Comparison of ENCODE assay signal across 8 cellular contexts in genomic region chr9:133992780-133993634, GRCh38. TPM values are rescaled to one million over a fixed set of nuclear protein-coding genes. Genes with fewer than 3 reads are reported as not detected.
DNase-seq lines count a peak whose midpoint lies in the region; ATAC-seq, FAIRE-seq and TF ChIP-seq lines count a peak whose summit lies in the region.

No MANE protein-coding gene starts in this region.

- FAIRE-seq in A204.1 (lab: Jason Lieb, UNC) = peak; percentile 80

- peak overlapping the region; percentile 70 for H3K4me3 Mint-ChIP-seq in chondrocyte (ENCODE audit: unreplicated experiment)

- H3K4me1 Mint-ChIP-seq in chondrocyte (ENCODE audit: low read depth) = peaks cover 34% of the 10 kb centered on the region

- peak; percentile 82 for TF ChIP-seq CTCF in chondrocyte (IDR thresholded peaks at IDR 0.05)

- peak overlapping the region; percentile 63 for H3K27ac Mint-ChIP-seq in chondrocyte (ENCODE audit: unreplicated experiment)

- peak; percentile 21 for ATAC-seq in GM18861 (IDR thresholded peaks at IDR 0.05; ENCODE audit: unreplicated experiment)
- ATAC-seq in HG03108 (IDR thresholded peaks at IDR 0.05; ENCODE audit: unreplicated experiment) = peak; percentile 41
- ATAC-seq in left lobe of liver = peak; percentile 70

- H3K36me3 Mint-ChIP-seq in chondrocyte (ENCODE audit: low read depth) = no peaks in the 10 kb centered on the region

- DNase-seq in NCI-H345 treated with DMSO at 0.1 percent for 48 hours (lab: John Stamatoyannopoulos, UW; ENCODE audit: unreplicated experiment) (peak; percentile 79), chondrocyte (ENCODE audit: low spot score) (peak; percentile 92), left lobe of liver (ENCODE audit: low spot score) (peak; percentile 93)
- DNase-seq in activated CD4-positive, alpha-beta T cell treated with anti-CD3 and anti-CD28 coated beads for 1 hour = peak; percentile 65
- peak; percentile 78 for DNase-seq in stimulated activated CD4-positive, alpha-beta T cell treated with anti-CD3 and anti-CD28 coated beads, Interleukin-4, amount 100 ng/mL, for 1 hour

- no peaks in the 10 kb centered on the region for H3K27me3 Mint-ChIP-seq in chondrocyte (ENCODE audit: low read depth)

- no peaks in the 10 kb centered on the region for H3K9me3 Mint-ChIP-seq in chondrocyte (ENCODE audit: low read depth)

RNA-seq across cellular contexts. Expression of gene VAV2, which starts 0.9 kb away (rescaled TPM):
- total RNA-seq in chondrocyte = 17.7 to 34.2 TPM (median 19.3 TPM) in 3 replicates
- total RNA-seq in left lobe of liver = 34.8 TPM

RNA-seq across cellular contexts. Expression of gene BRD3OS, which starts 32.3 kb away (rescaled TPM):
- total RNA-seq in chondrocyte (13.7 to 27.6 TPM (median 15.7 TPM) in 3 replicates), left lobe of liver (7.6 TPM)

Comparison
In these comparisons a context has a peak if more than half of its experiments do, and no peak if none do; other contexts are left out.
1. Peak in every context shown above with its lines: DNase-seq and ATAC-seq.